19 cellular contexts compared by ENCODE assay signal in genomic region chr2:37601569-37601968, GRCh38.
DNase-seq lines count a peak whose midpoint lies in the region; ATAC-seq and TF ChIP-seq lines count a peak whose summit lies in the region.
"Had no signal": no experiment of that assay in that cellular context is flagged by ENCODE, and none has a peak within 500 bp of the region (broad histone marks: within the 10 kb centered on the region; RNA-seq: fewer than 3 reads in every experiment).

No MANE protein-coding gene starts in this region.

- peak overlapping the region; percentile 98 for H3K27ac Mint-ChIP-seq in CD4-positive, alpha-beta T cell
- peak overlapping the region; percentile 69 for H3K27ac Mint-ChIP-seq in activated naive CD8-positive, alpha-beta T cell treated with anti-CD3 and anti-CD28 coated beads, Interleukin-2, amount 50 U/mL, for 24 hours
- peak overlapping the region; percentile 18 to 99 (median 76) for H3K27ac Mint-ChIP-seq in naive thymus-derived CD8-positive, alpha-beta T cell
- H3K27ac Mint-ChIP-seq: HFFc6 had no signal

- H3K27me3 ChIP-seq in ACC112 (ENCODE audit: insufficient read depth, low read length) (no peaks in the 10 kb centered on the region), H7 (ENCODE audit: control insufficient read depth, insufficient read depth, low read length) (no peaks in the 10 kb centered on the region)
- H3K27me3 ChIP-seq in CD4-positive, alpha-beta T cell (ENCODE audit: control insufficient read depth, insufficient read depth, low read length) = no peaks in the 10 kb centered on the region
- H3K27me3 ChIP-seq: esophagus muscularis mucosa, left lung, neutrophil, tibial artery had no signal

- intact Hi-C loops in CD4-positive, alpha-beta T cell (cut with DNase I, micrococcal nuclease) = no loop called here

- peaks cover 52% of the 10 kb centered on the region for H3K4me1 Mint-ChIP-seq in CD4-positive, alpha-beta T cell (ENCODE audit: low read depth)
- peaks cover 46% of the 10 kb centered on the region for H3K4me1 Mint-ChIP-seq in activated naive CD8-positive, alpha-beta T cell treated with anti-CD3 and anti-CD28 coated beads, Interleukin-2, amount 50 U/mL, for 24 hours
- H3K4me1 Mint-ChIP-seq in naive thymus-derived CD8-positive, alpha-beta T cell = peaks cover 29 to 51% (median 50%) of the 10 kb centered on the region in 4 donors

- CTCF ChIA-PET in CD4-positive, alpha-beta T cell (lab: Charles Lee) = interaction anchor here (2.7 to 4.2 kb wide), 3 partner anchors 12 to 25 kb away, joined by 11 to 27 read pairs (median 17); no protein-coding TSS in a partner anchor

- peaks cover 7% of the 10 kb centered on the region for H3K9me3 Mint-ChIP-seq in CD4-positive, alpha-beta T cell
- peaks cover 29% of the 10 kb centered on the region for H3K9me3 Mint-ChIP-seq in activated naive CD8-positive, alpha-beta T cell treated with anti-CD3 and anti-CD28 coated beads, Interleukin-2, amount 50 U/mL, for 24 hours
- H3K9me3 Mint-ChIP-seq in naive thymus-derived CD8-positive, alpha-beta T cell = peaks cover 0 to 60% (median 34%) of the 10 kb centered on the region in 9 donors
- H3K9me3 Mint-ChIP-seq: HFFc6 had no signal

- H3K4me3 ChIP-seq in ACC112 (ENCODE audit: low read depth, low read length) (no peak overlapping the region), H7 (ENCODE audit: insufficient read depth, low read depth, low read length) (no peak overlapping the region)
- H3K4me3 ChIP-seq: esophagus muscularis mucosa, K562, left lung, tibial artery had no signal

- H3K79me2 ChIP-seq in ACC112 (ENCODE audit: control insufficient read depth, insufficient read depth, low read length, unreplicated experiment) = no peaks in the 10 kb centered on the region

- peaks cover 75% of the 10 kb centered on the region for H3K36me3 Mint-ChIP-seq in CD4-positive, alpha-beta T cell (ENCODE audit: low read depth)
- H3K36me3 Mint-ChIP-seq in activated naive CD8-positive, alpha-beta T cell treated with anti-CD3 and anti-CD28 coated beads, Interleukin-2, amount 50 U/mL, for 24 hours (ENCODE audit: low read depth) = peaks cover 14% of the 10 kb centered on the region
- H3K36me3 Mint-ChIP-seq in naive thymus-derived CD8-positive, alpha-beta T cell = peaks cover 9 to 34% (median 34%) of the 10 kb centered on the region in 3 donors

- peak overlapping the region; percentile 44 for H2AFZ ChIP-seq in ACC112 (ENCODE audit: low read length, unreplicated experiment)

- H3K36me3 ChIP-seq in ACC112 (ENCODE audit: insufficient read depth, low read length) (no peaks in the 10 kb centered on the region), H7 (replicated peaks; ENCODE audit: control insufficient read depth, insufficient read depth, low read length) (no peaks in the 10 kb centered on the region)
- H3K36me3 ChIP-seq: esophagus muscularis mucosa, left lung, neutrophil, tibial artery had no signal

- H3K9me3 ChIP-seq in CD4-positive, alpha-beta T cell (ENCODE audit: control insufficient read depth, low read length) = peaks cover 17% of the 10 kb centered on the region
- H3K9me3 ChIP-seq: neutrophil, tibial artery had no signal

- DNase-seq in CD4-positive, alpha-beta T cell = no peak
- DNase-seq in activated naive CD8-positive, alpha-beta T cell treated with anti-CD3 and anti-CD28 coated beads, Interleukin-2, amount 50 U/mL, for 24 hours = no peak
- no peak for DNase-seq in naive thymus-derived CD8-positive, alpha-beta T cell
- no peak for DNase-seq in GM10266 (ENCODE audit: extremely low spot score)
- DNase-seq in NCI-H187 treated with DMSO at 0.1 percent for 48 hours (lab: John Stamatoyannopoulos, UW) = no peak
- no peak for DNase-seq in H7
- DNase-seq: HFFc6, left lung, MV-4-11, NCI-H2029, NCI-H446, retina, RPMI8226, tibial artery had no signal

- no peak overlapping the region for H3K27ac ChIP-seq in ACC112 (ENCODE audit: low read depth, low read length)
- H3K27ac ChIP-seq in CD4-positive, alpha-beta T cell (ENCODE audit: low read depth, low read length) = no peak overlapping the region
- H3K27ac ChIP-seq: esophagus muscularis mucosa, left lung, neutrophil, tibial artery had no signal

- H3K4me1 ChIP-seq in ACC112 (ENCODE audit: control insufficient read depth, insufficient read depth, low read length, unreplicated experiment) = peaks cover 25% of the 10 kb centered on the region
- H3K4me1 ChIP-seq: esophagus muscularis mucosa, tibial artery had no signal

- H3K4me3 Mint-ChIP-seq in CD4-positive, alpha-beta T cell = peak overlapping the region; percentile 90
- peak overlapping the region; percentile 55 for H3K4me3 Mint-ChIP-seq in activated naive CD8-positive, alpha-beta T cell treated with anti-CD3 and anti-CD28 coated beads, Interleukin-2, amount 50 U/mL, for 24 hours
- peak overlapping the region; percentile 77 to 94 (median 90) for H3K4me3 Mint-ChIP-seq in naive thymus-derived CD8-positive, alpha-beta T cell
- H3K4me3 Mint-ChIP-seq: HFFc6 had no signal

- no peak for ATAC-seq in CD4-positive, alpha-beta T cell (ENCODE audit: poor library complexity)
- ATAC-seq in activated naive CD8-positive, alpha-beta T cell treated with anti-CD3 and anti-CD28 coated beads, Interleukin-2, amount 50 U/mL, for 24 hours = no peak
- no peak for ATAC-seq in naive thymus-derived CD8-positive, alpha-beta T cell
- no peak for ATAC-seq in HG02884 (IDR thresholded peaks at IDR 0.05; ENCODE audit: unreplicated experiment)
- ATAC-seq: K562, left lung had no signal

- no peaks in the 10 kb centered on the region for H3K27me3 Mint-ChIP-seq in CD4-positive, alpha-beta T cell
- H3K27me3 Mint-ChIP-seq in activated naive CD8-positive, alpha-beta T cell treated with anti-CD3 and anti-CD28 coated beads, Interleukin-2, amount 50 U/mL, for 24 hours = no peaks in the 10 kb centered on the region
- no peaks in the 10 kb centered on the region for H3K27me3 Mint-ChIP-seq in naive thymus-derived CD8-positive, alpha-beta T cell

- POLR2A ChIA-PET in CD4-positive, alpha-beta T cell (lab: Charles Lee) = interaction anchor here (0.8 to 5.0 kb wide), 7 partner anchors 8 to 145 kb away, joined by 3 to 121 read pairs (median 6); no protein-coding TSS in a partner anchor
- POLR2A ChIA-PET in naive thymus-derived CD8-positive, alpha-beta T cell (lab: Charles Lee) = interaction anchor here (0.5 to 6.0 kb wide), 8 partner anchors 9 to 146 kb away, joined by 3 to 78 read pairs (median 6); no protein-coding TSS in a partner anchor

- TF ChIP-seq CTCF in CD4-positive, alpha-beta T cell (IDR thresholded peaks at IDR 0.05) = no peak
- TF ChIP-seq CTCF in GM10266 (IDR thresholded peaks at IDR 0.05; ENCODE audit: control insufficient read depth, insufficient read depth, low read depth, missing control alignments) = no peak
